In genomic region chr15:77898811-77899730, GRCh38 we compare ENCODE assay signal across 16 cellular contexts.
DNase-seq lines count a peak whose midpoint lies in the region; ATAC-seq and TF ChIP-seq lines count a peak whose summit lies in the region.
"Had no signal": no experiment of that assay in that cellular context is flagged by ENCODE, and none has a peak within 500 bp of the region (broad histone marks: within the 10 kb centered on the region; RNA-seq: fewer than 3 reads in every experiment).

No MANE protein-coding gene starts in this region.

- WGBS in heart left ventricle, 4 donors: 85 to 95% (median 89%) methylated on average over 23 to 34 of the region's 34 CpGs

- H3K36me3 Mint-ChIP-seq in glutamatergic neuron (ENCODE audit: unreplicated experiment): no peaks in the 10 kb centered on the region

- H3K4me2 ChIP-seq in osteoblast (ENCODE audit: insufficient read depth, low read length): no peak overlapping the region
- H3K4me2 ChIP-seq: A549 had no signal

- no peaks in the 10 kb centered on the region for H3K9me3 Mint-ChIP-seq in glutamatergic neuron (ENCODE audit: unreplicated experiment)
- H3K9me3 Mint-ChIP-seq: HFFc6 had no signal

- H2AFZ ChIP-seq in osteoblast (ENCODE audit: low read length): no peak overlapping the region

- no peaks in the 10 kb centered on the region for H3K4me1 ChIP-seq in heart left ventricle
- no peaks in the 10 kb centered on the region for H3K4me1 ChIP-seq in osteoblast (ENCODE audit: insufficient read depth, low read length)
- H3K4me1 ChIP-seq: A549, Peyer's patch had no signal

- ATAC-seq in heart left ventricle: peak in 1 of 4 donors; percentile 16
- ATAC-seq: A549 had no signal

- intact Hi-C loops in heart left ventricle (cut with DNase I): no loop called here
- intact Hi-C loops in cardiac septum (cut with DNase I): no loop called here

- H3K27ac Mint-ChIP-seq in glutamatergic neuron (ENCODE audit: unreplicated experiment): no peak overlapping the region
- H3K27ac Mint-ChIP-seq: HFFc6 had no signal

- TF ChIP-seq POLR2A in heart left ventricle (IDR thresholded peaks at IDR 0.05): no peak
- TF ChIP-seq POLR2A in erythroblast (IDR thresholded peaks at IDR 0.05; ENCODE audit: low read length): no peak

- H3K27ac ChIP-seq in heart left ventricle (no peak overlapping the region), osteoblast (ENCODE audit: low read depth, low read length) (no peak overlapping the region)
- H3K27ac ChIP-seq: A549, C4-2B, Peyer's patch had no signal

- no peak overlapping the region for H3K4me3 ChIP-seq in heart left ventricle
- no peak overlapping the region for H3K4me3 ChIP-seq in osteoblast (ENCODE audit: insufficient read depth, low read length)
- H3K4me3 ChIP-seq: A549, MG63, Peyer's patch had no signal

- H3K9me3 ChIP-seq in heart left ventricle (no peaks in the 10 kb centered on the region), osteoblast (ENCODE audit: low read depth, low read length) (no peaks in the 10 kb centered on the region)
- H3K9me3 ChIP-seq: A549, MG63, Peyer's patch had no signal

- H3K27me3 ChIP-seq in heart left ventricle: no peaks in the 10 kb centered on the region
- H3K27me3 ChIP-seq in osteoblast (ENCODE audit: insufficient read depth, low read length): no peaks in the 10 kb centered on the region
- H3K27me3 ChIP-seq: MG63, Peyer's patch had no signal

- no peaks in the 10 kb centered on the region for H3K79me2 ChIP-seq in osteoblast (ENCODE audit: insufficient read depth, low read length)

- H3K4me1 Mint-ChIP-seq in glutamatergic neuron (ENCODE audit: low read depth, unreplicated experiment): peaks cover 6% of the 10 kb centered on the region

- H3K36me3 ChIP-seq in heart left ventricle (no peaks in the 10 kb centered on the region), osteoblast (ENCODE audit: insufficient read depth, low read length) (no peaks in the 10 kb centered on the region)
- H3K36me3 ChIP-seq: MG63, Peyer's patch had no signal

- H4K20me1 ChIP-seq in osteoblast (ENCODE audit: insufficient read depth, low read length): no peaks in the 10 kb centered on the region

- no peak overlapping the region for H3K4me3 Mint-ChIP-seq in glutamatergic neuron (ENCODE audit: unreplicated experiment)
- H3K4me3 Mint-ChIP-seq: HFFc6 had no signal

- no peaks in the 10 kb centered on the region for H3K27me3 Mint-ChIP-seq in glutamatergic neuron (ENCODE audit: unreplicated experiment)

- TF ChIP-seq CTCF in heart left ventricle (IDR thresholded peaks at IDR 0.05) (no peak), glutamatergic neuron (IDR thresholded peaks at IDR 0.05; ENCODE audit: partially characterized antibody, unreplicated experiment) (no peak), osteoblast (IDR thresholded peaks at IDR 0.05; ENCODE audit: extremely low read depth, low read depth, low read length) (no peak)

- DNase-seq in heart left ventricle: peak in 3 of 5 donors; percentile 36 to 56 (median 37)
- DNase-seq in cardiac septum (ENCODE audit: low spot score): no peak
- DNase-seq in glutamatergic neuron: peak; percentile 12
- peak; percentile 51 for DNase-seq in osteoblast (ENCODE audit: insufficient read length, low spot score, missing footprints)
- DNase-seq in erythroblast (lab: John Stamatoyannopoulos, UW): no peak
- DNase-seq in DMS 273 treated with DMSO at 0.1 percent for 48 hours (lab: John Stamatoyannopoulos, UW): no peak
- DNase-seq in NCI-H345 (lab: John Stamatoyannopoulos, UW): no peak
- DNase-seq: HFFc6, MG63, NCI-H1092, NCI-H146, NCI-H524, Peyer's patch, SHP77 treated with DMSO at 0.1 percent for 48 hours had no signal

Comparison
In these comparisons a context has a peak if more than half of its experiments do, and no peak if none do; other contexts are left out.
1. DNase-seq: peak in heart left ventricle (3 of 5), glutamatergic neuron (single experiment) and osteoblast (single experiment); none in cardiac septum (single experiment), erythroblast (0 of 2), DMS 273 treated with DMSO at 0.1 percent for 48 hours (single experiment) and NCI-H345 (single experiment).